ENCODE assay signal across 11 cellular contexts in genomic region chr6:45136495-45136894, GRCh38.
"Had no signal": no experiment of that assay in that cellular context is flagged by ENCODE, and none has a peak within 500 bp of the region (broad histone marks: within the 10 kb centered on the region; RNA-seq: fewer than 3 reads in every experiment).

No MANE protein-coding gene starts in this region.

- H3K4me2 ChIP-seq: GM23338 had no signal

- H2AFZ ChIP-seq: GM23248, GM23338 had no signal

- H3K9me3 ChIP-seq: HAP-1 had no signal

- ATAC-seq: GM23338, HCT116 had no signal

- H3K27ac ChIP-seq: GM23248 had no signal

- FAIRE-seq: H1, H54 had no signal

- H3K36me3 ChIP-seq: HAP-1 had no signal

- DNase-seq: GM23248, GOT3, H7, H9, HCEC 1CT, HFFc6 had no signal

- H3K9ac ChIP-seq: GM23248 had no signal

- H3K4me3 ChIP-seq: GM23248, GM23338, HAP-1 had no signal
